1 cellular context compared by ENCODE assay signal in the genomic region with DNA sequence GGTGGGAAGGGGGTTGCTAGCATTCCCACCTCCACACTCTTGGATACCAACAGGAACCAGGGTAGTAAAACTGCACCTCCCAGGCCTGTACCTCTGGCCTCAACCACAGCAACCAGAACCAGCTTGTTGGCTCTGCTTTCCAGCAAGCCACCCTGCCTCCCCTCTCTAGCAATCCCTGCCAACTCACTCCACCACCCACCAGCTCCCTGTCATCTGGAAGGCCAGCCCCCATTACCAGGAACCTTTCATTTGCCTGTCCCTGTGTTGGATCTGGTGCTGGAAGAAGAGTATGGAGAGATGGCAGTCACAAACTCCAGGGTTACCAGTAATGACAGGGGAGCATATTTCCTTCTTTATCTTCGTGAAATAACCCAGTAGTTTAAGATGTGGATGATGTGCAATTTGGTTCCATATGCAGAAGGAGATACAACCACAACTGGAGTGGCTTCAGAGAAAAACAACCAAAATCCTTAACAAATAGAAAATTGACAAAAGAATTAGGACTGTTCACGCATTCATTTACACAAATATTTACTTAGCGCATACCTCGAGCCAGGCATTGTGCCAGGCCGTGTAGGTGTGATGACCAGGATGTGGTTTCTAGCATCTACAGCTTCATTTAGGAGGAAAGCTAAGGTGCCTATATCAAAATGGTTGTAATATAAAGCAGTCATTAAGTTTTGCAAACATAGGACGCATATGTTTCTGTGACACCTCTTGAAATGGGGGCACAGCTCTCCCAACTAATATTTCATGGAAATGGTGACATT.
TF ChIP-seq lines count a peak whose summit lies in the region.

No MANE protein-coding gene starts in this region.

TF ChIP-seq in SK-N-SH treated with all-trans-retinoic acid at 6 μM for 48 hours, 23 proteins besides CTCF, POLR2A, EP300 and RAD21 (continued from another document):
- TF ChIP-seq, protein P1, sequence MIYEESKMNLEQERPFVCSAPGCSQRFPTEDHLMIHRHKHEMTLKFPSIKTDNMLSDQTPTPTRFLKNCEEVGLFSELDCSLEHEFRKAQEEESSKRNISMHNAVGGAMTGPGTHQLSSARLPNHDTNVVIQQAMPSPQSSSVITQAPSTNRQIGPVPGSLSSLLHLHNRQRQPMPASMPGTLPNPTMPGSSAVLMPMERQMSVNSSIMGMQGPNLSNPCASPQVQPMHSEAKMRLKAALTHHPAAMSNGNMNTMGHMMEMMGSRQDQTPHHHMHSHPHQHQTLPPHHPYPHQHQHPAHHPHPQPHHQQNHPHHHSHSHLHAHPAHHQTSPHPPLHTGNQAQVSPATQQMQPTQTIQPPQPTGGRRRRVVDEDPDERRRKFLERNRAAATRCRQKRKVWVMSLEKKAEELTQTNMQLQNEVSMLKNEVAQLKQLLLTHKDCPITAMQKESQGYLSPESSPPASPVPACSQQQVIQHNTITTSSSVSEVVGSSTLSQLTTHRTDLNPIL (CRISPR knock-in tag; IDR thresholded peaks at IDR 0.05; ENCODE audit: low read depth): no peak
- TF ChIP-seq ZNF565 (CRISPR knock-in tag; conservative IDR thresholded peaks at IDR 0.05; ENCODE audit: low read depth) (no peak), ISL1 (CRISPR knock-in tag; IDR thresholded peaks at IDR 0.05) (no peak), CSDC2 (CRISPR knock-in tag; IDR thresholded peaks at IDR 0.05) (no peak)
